In genomic region chr22:44646141-44646540, GRCh38 we compare ENCODE assay signal across 20 cellular contexts.
"Had no signal": no experiment of that assay in that cellular context is flagged by ENCODE, and none has a peak within 500 bp of the region (broad histone marks: within the 10 kb centered on the region; RNA-seq: fewer than 3 reads in every experiment).

No MANE protein-coding gene starts in this region.

- H3K4me3 ChIP-seq: lung, neural progenitor cell, prostate gland, sigmoid colon, thoracic aorta, tibial nerve, upper lobe of left lung had no signal

- H3K36me3 ChIP-seq: neural progenitor cell, prostate gland, sigmoid colon, thoracic aorta, tibial nerve, upper lobe of left lung had no signal

- H3K36me3 Mint-ChIP-seq: immature natural killer cell; naive thymus-derived CD4-positive, alpha-beta T cell; neural progenitor cell; stimulated activated naive B cell treated with anti-CD40 and anti-IgM and Interleukin-4, amounts not matched to agents 10 μg/mL and 1 μg/mL and 100 μg/mL, for 72 hours had no signal

- H3K4me1 Mint-ChIP-seq: stimulated activated naive B cell treated with anti-CD40 and anti-IgM and Interleukin-4, amounts not matched to agents 10 μg/mL and 1 μg/mL and 100 μg/mL, for 72 hours had no signal

- H3K27me3 ChIP-seq: neural progenitor cell, tibial nerve, upper lobe of left lung had no signal

- H3K27ac ChIP-seq: neural progenitor cell, parathyroid adenoma, prostate gland, sigmoid colon, thoracic aorta, tibial nerve, upper lobe of left lung had no signal

- DNase-seq: cortex of kidney; effector memory CD8-positive, alpha-beta T cell; hypothalamus; immature natural killer cell; left ventricle myocardium superior; mesenchymal stem cell; midbrain; naive thymus-derived CD4-positive, alpha-beta T cell; right cardiac atrium; sigmoid colon; stimulated activated naive B cell treated with anti-CD40 and anti-IgM and Interleukin-4, amounts not matched to agents 10 μg/mL and 1 μg/mL and 100 μg/mL, for 72 hours; upper lobe of left lung had no signal

- H3K9me3 Mint-ChIP-seq: effector memory CD8-positive, alpha-beta T cell; immature natural killer cell; naive thymus-derived CD4-positive, alpha-beta T cell; neural progenitor cell; stimulated activated naive B cell treated with anti-CD40 and anti-IgM and Interleukin-4, amounts not matched to agents 10 μg/mL and 1 μg/mL and 100 μg/mL, for 72 hours; stimulated activated naive CD8-positive, alpha-beta T cell treated with anti-CD3 and anti-CD28 coated beads, Interleukin-15, Interleukin-2, amounts not matched to agents 100 ng/mL and 50 ng/mL, for 24 hours had no signal

- ATAC-seq: effector memory CD8-positive, alpha-beta T cell; left ventricle myocardium superior; naive thymus-derived CD4-positive, alpha-beta T cell; right cardiac atrium; stimulated activated naive B cell treated with anti-CD40 and anti-IgM and Interleukin-4, amounts not matched to agents 10 μg/mL and 1 μg/mL and 100 μg/mL, for 72 hours had no signal

- H3K27ac Mint-ChIP-seq: effector memory CD8-positive, alpha-beta T cell; immature natural killer cell; neural progenitor cell; stimulated activated naive B cell treated with anti-CD40 and anti-IgM and Interleukin-4, amounts not matched to agents 10 μg/mL and 1 μg/mL and 100 μg/mL, for 72 hours; stimulated activated naive CD8-positive, alpha-beta T cell treated with anti-CD3 and anti-CD28 coated beads, Interleukin-15, Interleukin-2, amounts not matched to agents 100 ng/mL and 50 ng/mL, for 24 hours had no signal

- H3K27me3 Mint-ChIP-seq: stimulated activated naive CD8-positive, alpha-beta T cell treated with anti-CD3 and anti-CD28 coated beads, Interleukin-15, Interleukin-2, amounts not matched to agents 100 ng/mL and 50 ng/mL, for 24 hours had no signal

- H3K4me1 ChIP-seq: neural progenitor cell, parathyroid adenoma, prostate gland had no signal

- H3K4me3 Mint-ChIP-seq: effector memory CD8-positive, alpha-beta T cell; immature natural killer cell; naive thymus-derived CD4-positive, alpha-beta T cell; nephron; neural progenitor cell; stimulated activated naive B cell treated with anti-CD40 and anti-IgM and Interleukin-4, amounts not matched to agents 10 μg/mL and 1 μg/mL and 100 μg/mL, for 72 hours; stimulated activated naive CD8-positive, alpha-beta T cell treated with anti-CD3 and anti-CD28 coated beads, Interleukin-15, Interleukin-2, amounts not matched to agents 100 ng/mL and 50 ng/mL, for 24 hours had no signal

- H3K9me3 ChIP-seq: prostate gland, sigmoid colon, thoracic aorta, upper lobe of left lung had no signal
